In the genomic region with DNA sequence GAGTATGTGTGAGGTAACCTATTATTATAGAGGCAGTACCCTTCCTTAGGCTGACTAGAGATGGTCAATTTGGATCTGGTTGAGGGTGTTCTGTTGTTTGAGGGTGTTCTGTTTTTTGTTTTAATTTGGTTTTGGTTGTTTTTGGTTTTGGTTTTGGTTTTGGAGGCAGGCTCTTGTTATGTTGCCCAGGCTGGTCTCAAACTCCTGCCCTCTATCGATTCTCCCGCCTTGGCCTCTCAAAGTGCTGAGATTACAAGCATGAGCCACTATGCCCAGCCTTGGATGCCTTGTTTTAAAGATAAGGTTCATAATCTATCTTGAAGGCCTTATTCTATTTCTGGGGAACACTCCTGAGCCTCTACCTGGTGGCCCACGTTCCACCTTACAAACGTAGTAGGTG, we compare ENCODE assay signal across 1 cellular context.
TF ChIP-seq lines count a peak whose summit lies in the region.

No MANE protein-coding gene starts in this region.

TF ChIP-seq in K562, 482 proteins besides CTCF, POLR2A, EP300 and RAD21:
- TF ChIP-seq NCOA4 (IDR thresholded peaks at IDR 0.05; ENCODE audit: partially characterized antibody) (no peak), PRPF4 (IDR thresholded peaks at IDR 0.05; ENCODE audit: insufficient read depth, low read depth, low read length, poor library complexity, severe bottlenecking) (no peak), ETV6 (IDR thresholded peaks at IDR 0.05; ENCODE audit: borderline replicate concordance in 1 of 2, low read depth in 2 of 2, low read length in 1 of 2) (no peak), ETV6 (CRISPR knock-in tag; IDR thresholded peaks at IDR 0.05; ENCODE audit: borderline replicate concordance) (no peak), GABPB1 (CRISPR knock-in tag; IDR thresholded peaks at IDR 0.05) (no peak), PCBP1 (IDR thresholded peaks at IDR 0.05; ENCODE audit: low read depth, low read length, poor library complexity, severe bottlenecking) (no peak), ERF (CRISPR knock-in tag; IDR thresholded peaks at IDR 0.05) (no peak), E2F3 (CRISPR knock-in tag; IDR thresholded peaks at IDR 0.05) (no peak), TEAD2 (tag; IDR thresholded peaks at IDR 0.05) (no peak), ILK (tag; IDR thresholded peaks at IDR 0.05; ENCODE audit: borderline replicate concordance, low read depth) (no peak), ZNF696 (CRISPR knock-in tag; conservative IDR thresholded peaks at IDR 0.05) (no peak), MTA1 (IDR thresholded peaks at IDR 0.05; ENCODE audit: borderline replicate concordance) (no peak), DACH1 (IDR thresholded peaks at IDR 0.05; ENCODE audit: partially characterized antibody) (no peak), HOMEZ (CRISPR knock-in tag; IDR thresholded peaks at IDR 0.05) (no peak), DDX20 (tag; IDR thresholded peaks at IDR 0.05; ENCODE audit: low read depth) (no peak)
